In genomic region chr12:124324803-124325705, GRCh38 we compare ENCODE assay signal across 1 cellular context.
TF ChIP-seq lines count a peak whose summit lies in the region.

No MANE protein-coding gene starts in this region.

TF ChIP-seq in IMR-90, 13 proteins besides CTCF, POLR2A, EP300 and RAD21:
- no peak for TF ChIP-seq SMC3 (IDR thresholded peaks at IDR 0.05; ENCODE audit: low read depth, low read length)
- TF ChIP-seq NFE2L2 (IDR thresholded peaks at IDR 0.05; ENCODE audit: low read depth, low read length), result no peak
- no peak for TF ChIP-seq MAZ (IDR thresholded peaks at IDR 0.05; ENCODE audit: borderline replicate concordance, low read depth, low read length)
- TF ChIP-seq ELK1 (IDR thresholded peaks at IDR 0.05; ENCODE audit: borderline replicate concordance, low read depth, low read length), result no peak
- TF ChIP-seq BHLHE40 (IDR thresholded peaks at IDR 0.05; ENCODE audit: low read depth, low read length), result no peak
TF ChIP-seq in IMR-90: peak in this region for 0.
